9 cellular contexts compared by ENCODE assay signal in the genomic region with DNA sequence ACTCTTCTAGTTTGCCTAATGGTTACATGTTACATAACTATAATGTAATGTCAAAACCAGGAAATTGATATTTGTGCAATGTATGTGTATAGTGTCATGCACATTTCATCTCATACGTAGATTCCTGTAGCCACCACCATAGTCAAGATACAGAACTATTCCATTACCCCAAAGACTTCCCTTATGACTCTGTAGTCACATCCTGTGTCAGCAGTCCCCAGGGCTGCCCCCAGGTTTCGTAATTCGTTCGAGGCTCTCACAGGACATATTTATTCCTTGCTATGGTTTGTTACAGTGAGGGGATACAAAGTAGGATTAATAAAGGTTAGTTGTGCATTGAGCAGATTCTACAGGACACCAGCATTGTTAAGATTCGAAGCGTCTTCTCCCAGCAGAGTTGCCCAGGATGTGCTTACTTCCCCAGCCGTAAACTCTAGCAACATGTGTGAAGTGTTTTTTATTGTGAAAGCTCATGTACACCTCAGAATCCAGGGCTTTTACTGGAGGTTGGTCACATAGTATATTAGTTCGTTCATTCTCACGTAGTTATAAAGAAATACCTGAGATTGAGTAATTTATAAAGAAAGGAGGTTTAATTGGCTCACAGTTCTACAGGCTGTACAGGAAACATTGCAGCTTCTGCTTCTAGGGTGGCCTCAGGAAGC. TPM values are rescaled to one million over a fixed set of nuclear protein-coding genes. Genes with fewer than 3 reads are reported as not detected.
DNase-seq lines count a peak whose midpoint lies in the region; ATAC-seq and TF ChIP-seq lines count a peak whose summit lies in the region.
"Had no signal": no experiment of that assay in that cellular context is flagged by ENCODE, and none has a peak within 500 bp of the region (broad histone marks: within the 10 kb centered on the region; RNA-seq: fewer than 3 reads in every experiment).

No MANE protein-coding gene starts in this region.

- H3K36me3 Mint-ChIP-seq in neural progenitor cell: peaks cover 7% of the 10 kb centered on the region

- no peak overlapping the region for H3K9ac ChIP-seq in neural progenitor cell

- WGBS in right lobe of liver (ENCODE audit: insufficient coverage, low coverage, low lambda C conversion rate, missing lambda C conversion rate): 69% methylated on average over 9 of the region's 9 CpGs

- no peaks in the 10 kb centered on the region for H3K36me3 ChIP-seq in right lobe of liver
- H3K36me3 ChIP-seq in neural progenitor cell: no peaks in the 10 kb centered on the region

- no peaks in the 10 kb centered on the region for H3K27me3 Mint-ChIP-seq in neural progenitor cell (ENCODE audit: insufficient read depth, low read depth)

- peak; percentile 94 for ATAC-seq in GM18511 (IDR thresholded peaks at IDR 0.05; ENCODE audit: unreplicated experiment)
- peak; percentile 88 for ATAC-seq in GM21786 (IDR thresholded peaks at IDR 0.05; ENCODE audit: unreplicated experiment)
- peak; percentile 60 to 74 (median 66) for ATAC-seq in right lobe of liver

- no peak overlapping the region for H3K4me3 Mint-ChIP-seq in neural progenitor cell

- H3K27ac Mint-ChIP-seq in neural progenitor cell: no peak overlapping the region

- H3K9me3 Mint-ChIP-seq in neural progenitor cell: peaks cover 11% of the 10 kb centered on the region

- intact Hi-C loops in right lobe of liver (cut with DNase I): no loop called here

- DNase-seq in MV-4-11 (lab: John Stamatoyannopoulos, UW) (peak; percentile 92), right lobe of liver (peak in 1 of 3 donors; percentile 30), neural progenitor cell (ENCODE audit: low spot score) (no peak), NCI-H2029 treated with DMSO at 0.1 percent for 48 hours (lab: John Stamatoyannopoulos, UW) (no peak), GM10266 (ENCODE audit: extremely low spot score) (no peak), coronary artery (ENCODE audit: low spot score) (no peak)

- TF ChIP-seq CTCF in right lobe of liver (IDR thresholded peaks at IDR 0.05) (no peak), neural progenitor cell (IDR thresholded peaks at IDR 0.05) (no peak), GM10266 (IDR thresholded peaks at IDR 0.05; ENCODE audit: control insufficient read depth, insufficient read depth, low read depth, missing control alignments) (no peak), coronary artery (IDR thresholded peaks at IDR 0.05) (no peak)

- no peaks in the 10 kb centered on the region for H3K4me1 Mint-ChIP-seq in neural progenitor cell

- TF ChIP-seq POLR2A in right lobe of liver (IDR thresholded peaks at IDR 0.05): no peak

- H3K4me2 ChIP-seq in neural progenitor cell: no peak overlapping the region

- H3K4me1 ChIP-seq in right lobe of liver (peaks cover 0 to 17% (median 0%) of the 10 kb centered on the region in 4 donors), neural progenitor cell (no peaks in the 10 kb centered on the region)

- H4K20me1 ChIP-seq in neural progenitor cell (ENCODE audit: low read depth): peaks cover 43% of the 10 kb centered on the region

- H3K27ac ChIP-seq in right lobe of liver: peak overlapping the region in 1 of 3 donors; percentile 33
- H3K27ac ChIP-seq in neural progenitor cell: no peak overlapping the region
- no peak overlapping the region for H3K27ac ChIP-seq in coronary artery
- H3K27ac ChIP-seq: SK-N-MC had no signal

- no peaks in the 10 kb centered on the region for H3F3A ChIP-seq in neural progenitor cell (ENCODE audit: low read depth)

- no peak overlapping the region for H2AFZ ChIP-seq in neural progenitor cell (replicated peaks)

- H3K9me3 ChIP-seq in right lobe of liver (no peaks in the 10 kb centered on the region), neural progenitor cell (ENCODE audit: low read depth) (peaks cover 3% of the 10 kb centered on the region)

- H3K27me3 ChIP-seq in right lobe of liver (no peaks in the 10 kb centered on the region), neural progenitor cell (no peaks in the 10 kb centered on the region)

- peaks cover 68% of the 10 kb centered on the region for H3K79me2 ChIP-seq in neural progenitor cell (ENCODE audit: low read depth)

- H3K4me3 ChIP-seq in right lobe of liver (no peak overlapping the region), neural progenitor cell (no peak overlapping the region), coronary artery (no peak overlapping the region)
- H3K4me3 ChIP-seq: SK-N-MC had no signal

RNA-seq across cellular contexts. Expression of a gene that starts 18.6 kb away (rescaled TPM):
- total RNA-seq in right lobe of liver: 10 to 100 TPM in 3 of 6 experiments, 1 to 10 TPM in 3; 7.3 to 13.8 (median 10.2) TPM
- total RNA-seq in neural progenitor cell (ENCODE audit: low replicate concordance): 26.5 and 36.5 TPM in 2 replicates
